Comparison of ENCODE assay signal across 7 cellular contexts in the genomic region with DNA sequence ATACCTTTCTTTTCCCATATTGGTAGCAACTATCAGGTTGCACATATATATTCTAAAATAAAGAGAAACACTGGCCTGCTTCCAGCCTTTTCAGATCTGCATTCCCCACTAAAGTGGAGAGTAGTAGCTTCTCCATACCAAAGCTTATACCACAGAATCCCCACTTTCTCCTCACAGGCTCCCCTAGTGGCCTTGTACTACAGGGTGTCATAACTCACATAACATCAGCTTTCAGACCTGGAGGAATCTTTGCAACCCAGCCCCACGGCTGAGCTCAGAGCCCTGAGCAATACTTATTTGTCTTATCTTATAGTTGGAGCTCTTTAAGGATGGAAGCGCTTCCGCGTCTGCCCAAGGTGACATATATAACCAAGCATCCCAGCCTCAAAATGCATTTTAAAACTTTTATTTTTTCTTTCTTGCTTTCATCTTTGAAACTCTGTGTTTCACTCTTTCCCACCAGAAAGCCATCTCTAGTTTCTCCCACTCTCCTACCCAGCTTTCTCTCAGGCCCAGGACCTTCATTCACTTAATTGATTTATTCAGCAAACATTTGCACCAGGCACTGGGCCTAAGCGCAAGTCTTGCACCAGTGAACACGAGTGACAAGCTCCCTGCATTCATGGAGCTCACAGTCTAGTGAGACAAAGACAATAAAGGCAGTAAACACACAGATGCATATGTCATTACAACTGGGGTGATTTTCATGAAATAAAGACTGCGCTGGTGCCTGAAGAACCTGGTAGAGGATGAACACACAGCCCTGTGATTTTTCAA.
DNase-seq lines count a peak whose midpoint lies in the region; ATAC-seq, FAIRE-seq and TF ChIP-seq lines count a peak whose summit lies in the region.

No MANE protein-coding gene starts in this region.

- H3K9me3 Mint-ChIP-seq in nephron progenitor cell: no peaks in the 10 kb centered on the region
- H3K9me3 Mint-ChIP-seq in CD4-positive, alpha-beta memory T cell: peaks cover 0 to 5% (median 0%) of the 10 kb centered on the region in 8 donors

- H3K4me2 ChIP-seq in GM12878 (ENCODE audit: control insufficient read depth, insufficient read depth): no peak overlapping the region

- DNase-seq in GM12865 (ENCODE audit: low read depth): peak; percentile 3
- DNase-seq in LoVo (ENCODE audit: low spot score): peak; percentile 24
- DNase-seq in GM12878 (ENCODE audit: low read depth, low spot score): no peak
- DNase-seq in nephron progenitor cell: peak; percentile 25
- no peak for DNase-seq in CD4-positive, alpha-beta memory T cell
- no peak for DNase-seq in activated CD4-positive, alpha-beta T cell treated with anti-CD3 and anti-CD28 coated beads, Interleukin-2, amount 50 U/mL, for 48 hours
- DNase-seq in ureter (ENCODE audit: low spot score): no peak

- BruUV-seq in GM12878 (replicated peaks; lab: Mats Ljungman, UMichigan): no TSS peak

- CTCF ChIA-PET in GM12878 (lab: Yijun Ruan, JAX): no interaction called here
- CTCF ChIA-PET in CD4-positive, alpha-beta memory T cell (lab: Charles Lee; ENCODE audit: partially characterized antibody): interaction anchor here (0.7 kb wide), 1 partner anchor 8 kb away, joined by 3 read pairs; no protein-coding TSS in a partner anchor

- no peaks in the 10 kb centered on the region for H3K4me1 ChIP-seq in GM12878 (ENCODE audit: control insufficient read depth, insufficient read depth, low read length)
- H3K4me1 ChIP-seq in CD4-positive, alpha-beta memory T cell (ENCODE audit: insufficient read depth, low read length): no peaks in the 10 kb centered on the region

- H3K79me2 ChIP-seq in GM12878 (ENCODE audit: control insufficient read depth, insufficient read depth, low read length): no peaks in the 10 kb centered on the region

- H2AFZ ChIP-seq in GM12878 (ENCODE audit: control insufficient read depth, low read depth, low read length): no peak overlapping the region

- peak overlapping the region; percentile 15 for H3K27ac Mint-ChIP-seq in nephron progenitor cell
- H3K27ac Mint-ChIP-seq in CD4-positive, alpha-beta memory T cell: no peak overlapping the region

- no peak for TF ChIP-seq EP300 in GM12878 (IDR thresholded peaks at IDR 0.05; ENCODE audit: borderline replicate concordance in 1 of 2, control insufficient read depth in 1 of 2, low read depth in 2 of 2, low read length in 2 of 2)

- peak; percentile 44; the same call in 1 of the 3 replicates for ATAC-seq in GM12878

- intact Hi-C loops in GM12878 (cut with micrococcal nuclease; ENCODE audit: unreplicated experiment): no loop called here
- intact Hi-C loops in CD4-positive, alpha-beta memory T cell (cut with micrococcal nuclease): no loop called here

- POLR2A ChIA-PET in GM12878 (lab: Charles Lee): no interaction called here
- POLR2A ChIA-PET in CD4-positive, alpha-beta memory T cell (lab: Charles Lee; ENCODE audit: partially characterized antibody): no interaction called here

- no peaks in the 10 kb centered on the region for H3K27me3 ChIP-seq in GM12878 (replicated peaks in 1 of 2; ENCODE audit: control insufficient read depth in 2 of 2, insufficient read depth in 2 of 2, low read length in 1 of 2)
- H3K27me3 ChIP-seq in CD4-positive, alpha-beta memory T cell (ENCODE audit: insufficient read depth, low read length): no peaks in the 10 kb centered on the region

- TF ChIP-seq POLR2A in GM12878 (IDR thresholded peaks at IDR 0.05; ENCODE audit: low read depth, low read length): no peak

- in situ Hi-C loops in GM12878 (cut with MboI): no loop called here

- SMC1A ChIA-PET in GM12878 (lab: Charles Lee; ENCODE audit: uncharacterized antibody, unreplicated experiment): no interaction called here

- no peak overlapping the region for H3K4me3 Mint-ChIP-seq in nephron progenitor cell
- no peak overlapping the region for H3K4me3 Mint-ChIP-seq in CD4-positive, alpha-beta memory T cell

- H3K4me3 ChIP-seq in GM12865 (ENCODE audit: low read depth, low read length) (no peak overlapping the region), GM12878 (no peak overlapping the region)
- H3K4me3 ChIP-seq in CD4-positive, alpha-beta memory T cell (ENCODE audit: low read length in 2 of 2): no peak overlapping the region

- H3K9me3 ChIP-seq in GM12878 (replicated peaks; ENCODE audit: control insufficient read depth, insufficient read depth, low read length): no peaks in the 10 kb centered on the region
- no peaks in the 10 kb centered on the region for H3K9me3 ChIP-seq in CD4-positive, alpha-beta memory T cell (ENCODE audit: control insufficient read depth in 1 of 2, low read length in 2 of 2)

- no peak for TF ChIP-seq RAD21 in GM12878 (IDR thresholded peaks at IDR 0.05; ENCODE audit: insufficient read depth, low read depth, low read length)

- H3K9ac ChIP-seq in GM12878 (ENCODE audit: control insufficient read depth, insufficient read depth, low read length): no peak overlapping the region

- no peaks in the 10 kb centered on the region for H4K20me1 ChIP-seq in GM12878 (ENCODE audit: control insufficient read depth, insufficient read depth)

- no peak for FAIRE-seq in GM12878 (lab: Jason Lieb, UNC)

- H3K27me3 Mint-ChIP-seq in nephron progenitor cell (ENCODE audit: low read depth, poor library complexity): peaks cover 13% of the 10 kb centered on the region
- H3K27me3 Mint-ChIP-seq in CD4-positive, alpha-beta memory T cell: peaks cover 0 to 5% of the 10 kb centered on the region in 2 donors

- TF ChIP-seq CTCF in GM12865 (IDR thresholded peaks at IDR 0.05; ENCODE audit: insufficient read depth, low read depth, low read length, missing control alignments): peak; percentile 25
- TF ChIP-seq CTCF in GM12878 (IDR thresholded peaks at IDR 0.05 in 2 of 3, conservative IDR thresholded peaks at IDR 0.05 in 1 of 3; ENCODE audit: control insufficient read depth in 2 of 3, extremely low read depth in 1 of 3, insufficient read depth in 1 of 3, low read depth in 3 of 3, low read length in 3 of 3): peak in 2 of 3 experiments; percentile 18 to 22; a peak in 2 of 6 replicates
- peak; percentile 51 for TF ChIP-seq CTCF in nephron progenitor cell (IDR thresholded peaks at IDR 0.05)

- no peaks in the 10 kb centered on the region for H3K36me3 ChIP-seq in GM12878 (ENCODE audit: control insufficient read depth in 2 of 2, insufficient read depth in 2 of 2, low read length in 1 of 2)
- H3K36me3 ChIP-seq in CD4-positive, alpha-beta memory T cell (ENCODE audit: insufficient read depth, low read length): no peaks in the 10 kb centered on the region

- H3K36me3 Mint-ChIP-seq in nephron progenitor cell (ENCODE audit: low read depth): no peaks in the 10 kb centered on the region
- H3K36me3 Mint-ChIP-seq in CD4-positive, alpha-beta memory T cell: no peaks in the 10 kb centered on the region

- RAD21 ChIA-PET in GM12878 (lab: Charles Lee; ENCODE audit: unreplicated experiment): interaction anchor here (0.7 kb wide), 1 partner anchor 95 kb away, joined by 4 read pairs; no protein-coding TSS in a partner anchor

- no peak overlapping the region for H3K27ac ChIP-seq in GM12878 (ENCODE audit: control insufficient read depth, insufficient read depth)
- no peak overlapping the region for H3K27ac ChIP-seq in CD4-positive, alpha-beta memory T cell (ENCODE audit: low read depth, low read length)

- WGBS in GM12878 (ENCODE audit: insufficient coverage, insufficient replicate concordance, low lambda C conversion rate, missing lambda C conversion rate): 49% methylated on average over 7 of the region's 7 CpGs

- H3K4me1 Mint-ChIP-seq in nephron progenitor cell: peaks cover 11% of the 10 kb centered on the region
- H3K4me1 Mint-ChIP-seq in CD4-positive, alpha-beta memory T cell: no peaks in the 10 kb centered on the region

TF ChIP-seq in GM12878, 131 proteins besides CTCF, POLR2A, EP300 and RAD21:
- TF ChIP-seq TARDBP (IDR thresholded peaks at IDR 0.05; ENCODE audit: borderline replicate concordance) (no peak), RCOR1 (conservative IDR thresholded peaks at IDR 0.05; ENCODE audit: low read depth, low read length) (no peak), STAT1 (conservative IDR thresholded peaks at IDR 0.05) (no peak), PAX5 (IDR thresholded peaks at IDR 0.05; ENCODE audit: borderline replicate concordance, low read depth, low read length) (no peak), TCF7 (IDR thresholded peaks at IDR 0.05; ENCODE audit: borderline replicate concordance) (no peak), TCF12 (IDR thresholded peaks at IDR 0.05; ENCODE audit: low read depth, low read length) (no peak), RELA (IDR thresholded peaks at IDR 0.05; ENCODE audit: borderline replicate concordance, partially characterized antibody) (no peak), SIX5 (IDR thresholded peaks at IDR 0.05; ENCODE audit: low read depth, low read length, severe bottlenecking) (no peak)
- TF ChIP-seq, protein P1, sequence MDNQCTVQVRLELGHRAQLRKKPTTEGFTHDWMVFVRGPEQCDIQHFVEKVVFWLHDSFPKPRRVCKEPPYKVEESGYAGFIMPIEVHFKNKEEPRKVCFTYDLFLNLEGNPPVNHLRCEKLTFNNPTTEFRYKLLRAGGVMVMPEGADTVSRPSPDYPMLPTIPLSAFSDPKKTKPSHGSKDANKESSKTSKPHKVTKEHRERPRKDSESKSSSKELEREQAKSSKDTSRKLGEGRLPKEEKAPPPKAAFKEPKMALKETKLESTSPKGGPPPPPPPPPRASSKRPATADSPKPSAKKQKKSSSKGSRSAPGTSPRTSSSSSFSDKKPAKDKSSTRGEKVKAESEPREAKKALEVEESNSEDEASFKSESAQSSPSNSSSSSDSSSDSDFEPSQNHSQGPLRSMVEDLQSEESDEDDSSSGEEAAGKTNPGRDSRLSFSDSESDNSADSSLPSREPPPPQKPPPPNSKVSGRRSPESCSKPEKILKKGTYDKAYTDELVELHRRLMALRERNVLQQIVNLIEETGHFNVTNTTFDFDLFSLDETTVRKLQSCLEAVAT (IDR thresholded peaks at IDR 0.05): no peak

Comparison
In these comparisons a context has a peak if more than half of its experiments do, and no peak if none do; other contexts are left out.
1. DNase-seq: peak in GM12865 (single experiment), LoVo (single experiment) and nephron progenitor cell (single experiment); none in GM12878 (single experiment), CD4-positive, alpha-beta memory T cell (0 of 5), activated CD4-positive, alpha-beta T cell treated with anti-CD3 and anti-CD28 coated beads, Interleukin-2, amount 50 U/mL, for 48 hours (0 of 2) and ureter (single experiment).
2. Peak in every context shown above with its lines, with median percentiles within 50 percentile points of each other: CTCF ChIP-seq.